ENCODE assay signal across 11 cellular contexts in the genomic region with DNA sequence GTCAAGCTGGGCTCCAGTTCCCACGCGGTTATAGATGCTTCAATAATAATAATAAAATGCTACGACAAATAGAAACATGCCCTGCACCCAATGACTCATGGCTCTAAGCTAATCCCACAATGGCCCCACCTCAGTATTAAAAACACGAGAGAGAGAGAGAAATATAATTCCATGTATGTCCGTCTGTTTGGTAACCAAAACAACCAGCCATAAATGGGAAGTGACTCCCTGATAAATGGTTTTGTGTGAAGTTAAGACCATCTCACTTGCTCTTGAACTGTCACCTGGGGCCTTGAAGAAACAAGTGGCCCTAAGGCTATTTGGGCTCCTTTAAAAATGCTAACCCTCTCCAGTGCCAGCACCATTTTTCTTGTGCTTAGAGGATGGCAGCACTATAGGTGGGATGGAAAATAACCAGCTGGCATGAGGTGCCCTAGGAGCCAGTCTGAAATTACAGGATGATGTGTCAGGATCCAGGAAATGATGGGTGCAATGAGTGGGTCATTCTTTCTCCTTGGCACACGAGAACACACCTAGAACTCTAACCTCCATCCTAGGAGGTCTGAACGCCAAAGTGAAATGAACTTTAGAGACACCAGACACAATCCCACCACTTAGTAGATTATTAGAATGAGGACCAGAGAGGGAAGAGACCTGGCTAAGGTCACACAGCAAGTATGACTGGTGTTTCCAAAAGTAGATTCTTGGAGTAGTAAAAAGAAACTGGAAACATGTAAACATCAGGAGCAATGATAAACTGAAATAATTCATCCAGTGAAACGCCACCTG. TPM values are rescaled to one million over a fixed set of nuclear protein-coding genes. Genes with fewer than 3 reads are reported as not detected.
DNase-seq lines count a peak whose midpoint lies in the region; ATAC-seq and TF ChIP-seq lines count a peak whose summit lies in the region.
"Had no signal": no experiment of that assay in that cellular context is flagged by ENCODE, and none has a peak within 500 bp of the region (broad histone marks: within the 10 kb centered on the region; RNA-seq: fewer than 3 reads in every experiment).

No MANE protein-coding gene starts in this region.

- in situ Hi-C loops in mammary epithelial cell (cut with MboI; ENCODE audit: low sequenced_read_pairs in 2 of 2): no loop called here

- TF ChIP-seq CTCF in mammary epithelial cell (conservative IDR thresholded peaks at IDR 0.05 in 1 of 2, IDR thresholded peaks at IDR 0.05 in 1 of 2; ENCODE audit: extremely low read depth in 1 of 2, insufficient read depth in 1 of 2, low read depth in 1 of 2, low read length in 2 of 2): no peak
- TF ChIP-seq CTCF in coronary artery (IDR thresholded peaks at IDR 0.05): no peak

- dilution Hi-C loops in mammary epithelial cell (cut with HindIII; ENCODE audit: low sequenced_read_pairs): loop anchor here (5.0 kb wide), 3 partner anchors 42 to 192 kb away; no protein-coding TSS in a partner anchor

- H3K27ac ChIP-seq in mammary epithelial cell (ENCODE audit: insufficient read depth, low read depth, low read length): peak overlapping the region; percentile 99
- H3K27ac ChIP-seq in coronary artery: no peak overlapping the region

- peak overlapping the region in 2 of 3 experiments; percentile 6 to 15 for H3K4me3 ChIP-seq in mammary epithelial cell (replicated peaks in 1 of 3; ENCODE audit: insufficient read depth in 1 of 3, low read depth in 2 of 3, low read length in 3 of 3)
- no peak overlapping the region for H3K4me3 ChIP-seq in coronary artery

- no peaks in the 10 kb centered on the region for H3K36me3 ChIP-seq in mammary epithelial cell (ENCODE audit: insufficient read depth, low read length)

- H3K9me3 ChIP-seq in mammary epithelial cell (replicated peaks; ENCODE audit: insufficient read depth, low read length): no peaks in the 10 kb centered on the region
- H3K9me3 ChIP-seq: SK-N-SH had no signal

- H4K20me1 ChIP-seq in mammary epithelial cell (ENCODE audit: insufficient read depth, low read length): no peaks in the 10 kb centered on the region

- intact Hi-C loops in mammary epithelial cell (cut with micrococcal nuclease): loop anchor here (2.0 kb wide), 1 partner anchor 36 kb away; the partner anchor contains the start of gene ADRB2

- H3K4me2 ChIP-seq in mammary epithelial cell (ENCODE audit: insufficient read depth, low read depth, low read length): peak overlapping the region; percentile 76
- H3K4me2 ChIP-seq: SK-N-SH had no signal

- H3K4me1 ChIP-seq in mammary epithelial cell (ENCODE audit: insufficient read depth, low read length): peaks cover 41% of the 10 kb centered on the region

- DNase-seq in mammary epithelial cell (peak; percentile 97), occipital lobe (lab: John Stamatoyannopoulos, UW) (no peak), coronary artery (ENCODE audit: low spot score) (no peak)
- DNase-seq: effector memory CD8-positive, alpha-beta T cell; kidney; SK-N-SH had no signal

- H3K79me2 ChIP-seq in mammary epithelial cell (ENCODE audit: insufficient read depth, low read length): no peaks in the 10 kb centered on the region

- H2AFZ ChIP-seq in mammary epithelial cell (ENCODE audit: low read depth, low read length): peak overlapping the region; percentile 73

- CTCF ChIA-PET in mammary epithelial cell (lab: Charles Lee; ENCODE audit: low non-redundant PET): interaction anchor here (0.7 to 1.0 kb wide), 2 partner anchors 49 to 167 kb away, joined by 3 to 4 read pairs; no protein-coding TSS in a partner anchor

- 7% methylated on average over 7 of the region's 8 CpGs for WGBS in mammary epithelial cell (ENCODE audit: low coverage, missing lambda C conversion rate)

- TSS peak; percentile 94 for BruUV-seq in mammary epithelial cell (replicated peaks; lab: Mats Ljungman, UMichigan)

- peak; percentile 2 for ATAC-seq in GM18520 (IDR thresholded peaks at IDR 0.05; ENCODE audit: unreplicated experiment)
- peak; percentile 15 for ATAC-seq in GM21619 (IDR thresholded peaks at IDR 0.05; ENCODE audit: unreplicated experiment)
- ATAC-seq in HG03280 (IDR thresholded peaks at IDR 0.05; ENCODE audit: unreplicated experiment): peak; percentile 23
- ATAC-seq in GM18861 (IDR thresholded peaks at IDR 0.05; ENCODE audit: unreplicated experiment): no peak
- no peak for ATAC-seq in GM19324 (IDR thresholded peaks at IDR 0.05; ENCODE audit: low FRiP score, unreplicated experiment)
- ATAC-seq: effector memory CD8-positive, alpha-beta T cell had no signal

- H3K27me3 ChIP-seq in mammary epithelial cell (ENCODE audit: insufficient read depth, low read length): no peaks in the 10 kb centered on the region

- H3K9ac ChIP-seq in mammary epithelial cell (ENCODE audit: insufficient read depth, low read length): peak overlapping the region; percentile 73
- H3K9ac ChIP-seq: SK-N-SH had no signal

RNA-seq across cellular contexts. Expression of gene ADRB2, which starts 35.7 kb away (rescaled TPM):
- total RNA-seq in mammary epithelial cell (10 to 100 TPM in 1 of 2 donors, 1 to 10 TPM in 1; 4.8 to 14.8 TPM), occipital lobe (1.6 TPM)
- 9.5 TPM for polyA plus RNA-seq in mammary epithelial cell
- polyA minus RNA-seq in mammary epithelial cell: 14.4 TPM

Comparison
In these comparisons a context has a peak if more than half of its experiments do, and no peak if none do; other contexts are left out.
1. ATAC-seq: peak in GM18520 (single experiment), GM21619 (single experiment) and HG03280 (single experiment); none in GM18861 (single experiment) and GM19324 (single experiment).